In the genomic region with DNA sequence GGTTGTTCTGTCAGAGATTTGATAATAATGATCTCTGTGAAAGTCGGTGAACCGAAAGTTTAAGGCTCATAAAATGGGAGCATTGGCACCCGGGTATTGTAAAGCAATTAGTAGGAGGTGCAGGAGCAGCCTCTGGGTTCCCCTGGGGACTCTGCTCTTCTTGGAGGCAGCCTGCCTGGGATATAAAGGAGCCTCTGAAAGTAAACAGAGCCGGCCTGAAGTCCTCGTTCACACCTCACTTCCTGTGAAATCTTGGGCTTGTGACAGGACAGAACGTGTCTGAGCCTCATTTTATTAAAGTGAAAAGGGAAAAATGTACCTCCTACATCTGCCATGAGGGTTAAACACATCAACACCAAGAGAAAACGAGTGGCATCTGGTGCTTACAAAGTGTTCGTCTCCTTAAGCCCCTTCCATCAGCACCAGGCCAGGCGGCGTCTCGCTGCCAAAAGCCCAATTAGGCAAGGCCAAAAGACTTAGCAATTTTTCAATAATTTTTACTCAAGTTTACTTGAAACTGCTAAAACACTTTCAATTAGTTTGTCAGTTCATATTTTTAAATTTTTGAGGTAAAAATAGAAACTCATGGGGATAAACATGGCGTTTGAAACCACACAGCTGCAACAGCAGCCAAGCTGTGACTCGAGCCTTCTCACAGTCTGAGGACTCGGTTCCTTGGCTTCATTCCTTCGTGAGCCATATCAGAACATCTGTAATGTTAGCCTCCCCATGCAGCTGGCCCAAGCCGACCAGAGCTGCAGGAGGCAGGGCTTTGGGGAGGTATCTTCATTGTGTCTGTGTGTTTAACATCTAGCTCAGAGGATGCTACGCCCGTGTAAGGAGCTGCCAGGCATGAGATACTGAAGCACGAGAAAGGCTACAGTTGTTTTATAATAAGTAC, we compare ENCODE assay signal across 10 cellular contexts. TPM values are rescaled to one million over a fixed set of nuclear protein-coding genes. Genes with fewer than 3 reads are reported as not detected.
A peak's percentile ranks its signal among the peaks of the same experiment; 100 is the strongest.
DNase-seq lines count a peak whose midpoint lies in the region; ATAC-seq and TF ChIP-seq lines count a peak whose summit lies in the region.
"Had no signal": no experiment of that assay in that cellular context is flagged by ENCODE, and none has a peak within 500 bp of the region (broad histone marks: within the 10 kb centered on the region; RNA-seq: fewer than 3 reads in every experiment).

No MANE protein-coding gene starts in this region.

- H3K27ac ChIP-seq in RWPE1: no peak overlapping the region
- no peak overlapping the region for H3K27ac ChIP-seq in substantia nigra (ENCODE audit: low read depth, low read length, poor library complexity, severe bottlenecking)

- H3K27ac Mint-ChIP-seq in activated naive CD8-positive, alpha-beta T cell treated with anti-CD3 and anti-CD28 coated beads, Interleukin-2, amount 50 U/mL, for 24 hours: no peak overlapping the region
- H3K27ac Mint-ChIP-seq: T-cell had no signal

- no peaks in the 10 kb centered on the region for H3K36me3 Mint-ChIP-seq in activated naive CD8-positive, alpha-beta T cell treated with anti-CD3 and anti-CD28 coated beads, Interleukin-2, amount 50 U/mL, for 24 hours (ENCODE audit: low read depth)
- H3K36me3 Mint-ChIP-seq: T-cell had no signal

- POLR2A ChIA-PET in RWPE1 (lab: Yijun Ruan, JAX; ENCODE audit: low non-redundant PET): no interaction called here

- H3K4me3 Mint-ChIP-seq in activated naive CD8-positive, alpha-beta T cell treated with anti-CD3 and anti-CD28 coated beads, Interleukin-2, amount 50 U/mL, for 24 hours: no peak overlapping the region
- H3K4me3 Mint-ChIP-seq: T-cell had no signal

- no peak overlapping the region for H3K4me3 ChIP-seq in choroid plexus epithelial cell (ENCODE audit: low read depth, low read length)

- H3K27me3 Mint-ChIP-seq in activated naive CD8-positive, alpha-beta T cell treated with anti-CD3 and anti-CD28 coated beads, Interleukin-2, amount 50 U/mL, for 24 hours: peaks cover 28% of the 10 kb centered on the region

- peak; percentile 72 for DNase-seq in D341Med (ENCODE audit: low spot score)
- DNase-seq in NCI-H1105 (lab: John Stamatoyannopoulos, UW): peak; percentile 70
- peak; percentile 64 for DNase-seq in choroid plexus epithelial cell (ENCODE audit: low read depth)
- DNase-seq in myocyte (ENCODE audit: low read depth): peak; percentile 62
- DNase-seq in RWPE1 (ENCODE audit: low spot score): no peak
- DNase-seq in activated naive CD8-positive, alpha-beta T cell treated with anti-CD3 and anti-CD28 coated beads, Interleukin-2, amount 50 U/mL, for 24 hours: no peak
- DNase-seq in substantia nigra (lab: John Stamatoyannopoulos, UW): no peak
- DNase-seq: activated T-cell treated with anti-CD3 and anti-CD28 coated beads, Interleukin-2, amount 50 U/mL, for 1 hour; T-cell had no signal

- CTCF ChIA-PET in RWPE1 (lab: Yijun Ruan, JAX): no interaction called here

- no peaks in the 10 kb centered on the region for H3K4me1 Mint-ChIP-seq in activated naive CD8-positive, alpha-beta T cell treated with anti-CD3 and anti-CD28 coated beads, Interleukin-2, amount 50 U/mL, for 24 hours
- H3K4me1 Mint-ChIP-seq: T-cell had no signal

- no peak for TF ChIP-seq CTCF in choroid plexus epithelial cell (conservative IDR thresholded peaks at IDR 0.05; ENCODE audit: low read depth, low read length)
- no peak for TF ChIP-seq CTCF in RWPE1 (conservative IDR thresholded peaks at IDR 0.05; ENCODE audit: low read depth)

- H3K9me3 Mint-ChIP-seq in activated naive CD8-positive, alpha-beta T cell treated with anti-CD3 and anti-CD28 coated beads, Interleukin-2, amount 50 U/mL, for 24 hours: no peaks in the 10 kb centered on the region
- H3K9me3 Mint-ChIP-seq: T-cell had no signal

- ATAC-seq in activated naive CD8-positive, alpha-beta T cell treated with anti-CD3 and anti-CD28 coated beads, Interleukin-2, amount 50 U/mL, for 24 hours: no peak
- ATAC-seq in GM19452 (IDR thresholded peaks at IDR 0.05; ENCODE audit: unreplicated experiment): no peak
- ATAC-seq: T-cell had no signal

RNA-seq across cellular contexts. Expression of gene MAP6, which starts 33.6 kb away (rescaled TPM):
- total RNA-seq in myocyte: 0.05 and 0.21 TPM in 2 replicates
- polyA plus RNA-seq in myocyte (2012): 0.29 TPM

Comparison
In these comparisons a context has a peak if more than half of its experiments do, and no peak if none do; other contexts are left out.
1. DNase-seq: peak in D341Med (single experiment), NCI-H1105 (single experiment), choroid plexus epithelial cell (single experiment) and myocyte (single experiment); none in RWPE1 (single experiment), activated naive CD8-positive, alpha-beta T cell treated with anti-CD3 and anti-CD28 coated beads, Interleukin-2, amount 50 U/mL, for 24 hours (single experiment) and substantia nigra (0 of 49).